10 cellular contexts compared by ENCODE assay signal in genomic region chr18:45997689-45998088, GRCh38. TPM values are rescaled to one million over a fixed set of nuclear protein-coding genes. Genes with fewer than 3 reads are reported as not detected.
DNase-seq lines count a peak whose midpoint lies in the region; ATAC-seq and TF ChIP-seq lines count a peak whose summit lies in the region.
"Had no signal": no experiment of that assay in that cellular context is flagged by ENCODE, and none has a peak within 500 bp of the region (broad histone marks: within the 10 kb centered on the region; RNA-seq: fewer than 3 reads in every experiment).

No MANE protein-coding gene starts in this region.

- ATAC-seq in HG02610 (IDR thresholded peaks at IDR 0.05; ENCODE audit: unreplicated experiment): peak; percentile 87
- ATAC-seq in activated T-cell treated with anti-CD3 and anti-CD28 coated beads, Interleukin-2, amount 50 U/mL, for 72 hours (replicated peaks in 1 of 2): peak; percentile 88 to 89
- peak; percentile 71 for ATAC-seq in naive thymus-derived CD4-positive, alpha-beta T cell
- no peak for ATAC-seq in GM21737 (IDR thresholded peaks at IDR 0.05; ENCODE audit: unreplicated experiment)
- no peak for ATAC-seq in heart right ventricle

- no peak for TF ChIP-seq CTCF in CD14-positive monocyte (IDR thresholded peaks at IDR 0.05)
- no peak for TF ChIP-seq CTCF in heart right ventricle (IDR thresholded peaks at IDR 0.05)

- peak overlapping the region; percentile 20 to 80 (median 54) for H3K27ac Mint-ChIP-seq in CD14-positive monocyte
- peak overlapping the region; percentile 89 for H3K27ac Mint-ChIP-seq in activated T-cell treated with anti-CD3 and anti-CD28 coated beads, Interleukin-2, amount 50 U/mL, for 72 hours
- H3K27ac Mint-ChIP-seq in naive thymus-derived CD4-positive, alpha-beta T cell: peak overlapping the region; percentile 76 to 94 (median 87)
- H3K27ac Mint-ChIP-seq: naive B cell had no signal

- H3K27me3 ChIP-seq in naive thymus-derived CD4-positive, alpha-beta T cell (ENCODE audit: control insufficient read depth in 2 of 2, insufficient read depth in 2 of 2, low read length in 2 of 2): no peaks in the 10 kb centered on the region
- H3K27me3 ChIP-seq in heart right ventricle: no peaks in the 10 kb centered on the region
- H3K27me3 ChIP-seq: MG63 had no signal

- no peak for DNase-seq in CD14-positive monocyte (ENCODE audit: low spot score)
- peak; percentile 34 to 39 for DNase-seq in activated T-cell treated with anti-CD3 and anti-CD28 coated beads, Interleukin-2, amount 50 U/mL, for 72 hours
- peak in 7 of 9 donors; percentile 8 to 40 (median 27) for DNase-seq in naive thymus-derived CD4-positive, alpha-beta T cell
- no peak for DNase-seq in dedifferentiated amniotic fluid mesenchymal stem cell (ENCODE audit: extremely low spot score)
- no peak for DNase-seq in SHP77 treated with DMSO at 0.1 percent for 48 hours (lab: John Stamatoyannopoulos, UW)
- DNase-seq in heart right ventricle: no peak
- DNase-seq: MG63, naive B cell had no signal

- intact Hi-C loops in CD14-positive monocyte (cut with micrococcal nuclease): loop anchor here in 1 of 2 donors (10.0 kb wide), 1 partner anchor 77 kb away; the partner anchor contains the start of gene PSTPIP2
- intact Hi-C loops in naive thymus-derived CD4-positive, alpha-beta T cell (cut with micrococcal nuclease): loop anchor here (1.0 to 5.0 kb wide), 5 partner anchors 30 to 101 kb away; partner anchors contain the start of genes ATP5F1A (in 1 of the 2) and EPG5 (in 1 of the 2)
- intact Hi-C loops in heart right ventricle (cut with DNase I): no loop called here

- POLR2A ChIA-PET in naive thymus-derived CD4-positive, alpha-beta T cell (lab: Charles Lee): interaction anchor here (0.6 to 2.8 kb wide), 7 partner anchors 10 to 310 kb away, joined by 3 to 13 read pairs (median 3); partner anchors contain the start of gene PSTPIP2

- no peaks in the 10 kb centered on the region for H3K27me3 Mint-ChIP-seq in CD14-positive monocyte (ENCODE audit: low read depth in 3 of 3)
- no peaks in the 10 kb centered on the region for H3K27me3 Mint-ChIP-seq in activated T-cell treated with anti-CD3 and anti-CD28 coated beads, Interleukin-2, amount 50 U/mL, for 72 hours (ENCODE audit: low read depth)
- H3K27me3 Mint-ChIP-seq in naive thymus-derived CD4-positive, alpha-beta T cell: no peaks in the 10 kb centered on the region
- H3K27me3 Mint-ChIP-seq: naive B cell had no signal

- peak overlapping the region; percentile 65 for H3K27ac ChIP-seq in naive thymus-derived CD4-positive, alpha-beta T cell (ENCODE audit: low read depth, low read length)
- peak overlapping the region in 1 of 10 donors; percentile 48 for H3K27ac ChIP-seq in heart right ventricle

- H3K9me3 Mint-ChIP-seq in CD14-positive monocyte: peaks cover 8 to 9% (median 8%) of the 10 kb centered on the region in 7 donors
- peaks cover 4 to 7% of the 10 kb centered on the region in 2 donors for H3K9me3 Mint-ChIP-seq in activated T-cell treated with anti-CD3 and anti-CD28 coated beads, Interleukin-2, amount 50 U/mL, for 72 hours
- H3K9me3 Mint-ChIP-seq in naive thymus-derived CD4-positive, alpha-beta T cell: peaks cover 0 to 14% (median 8%) of the 10 kb centered on the region in 11 donors

- H3K9me3 ChIP-seq in naive thymus-derived CD4-positive, alpha-beta T cell (ENCODE audit: control insufficient read depth in 2 of 3, low read length in 3 of 3): peaks cover 0 to 6% (median 0%) of the 10 kb centered on the region in 3 experiments
- peaks cover 0 to 15% (median 0%) of the 10 kb centered on the region in 11 donors for H3K9me3 ChIP-seq in heart right ventricle

- peak overlapping the region; percentile 61 for H3K4me3 ChIP-seq in naive thymus-derived CD4-positive, alpha-beta T cell (ENCODE audit: low read length)
- no peak overlapping the region for H3K4me3 ChIP-seq in heart right ventricle
- H3K4me3 ChIP-seq: MG63 had no signal

- H3K4me1 ChIP-seq in naive thymus-derived CD4-positive, alpha-beta T cell (ENCODE audit: control insufficient read depth in 2 of 2, insufficient read depth in 2 of 2, low read length in 2 of 2): peaks cover 0 to 44% of the 10 kb centered on the region in 2 donors
- peaks cover 0 to 21% (median 0%) of the 10 kb centered on the region in 9 donors for H3K4me1 ChIP-seq in heart right ventricle

- H3K4me3 Mint-ChIP-seq in CD14-positive monocyte: peak overlapping the region in 1 of 2 donors; percentile 20
- peak overlapping the region; percentile 69 to 83 for H3K4me3 Mint-ChIP-seq in activated T-cell treated with anti-CD3 and anti-CD28 coated beads, Interleukin-2, amount 50 U/mL, for 72 hours
- H3K4me3 Mint-ChIP-seq in naive thymus-derived CD4-positive, alpha-beta T cell: peak overlapping the region; percentile 63 to 83 (median 78)

- 71 to 73% methylated on average over 5 to 7 of the region's 7 CpGs for WGBS in heart right ventricle, 2 donors

- peaks cover 44 to 63% of the 10 kb centered on the region in 2 donors for H3K36me3 Mint-ChIP-seq in CD14-positive monocyte
- peaks cover 4 to 9% of the 10 kb centered on the region in 2 donors for H3K36me3 Mint-ChIP-seq in activated T-cell treated with anti-CD3 and anti-CD28 coated beads, Interleukin-2, amount 50 U/mL, for 72 hours (ENCODE audit: insufficient read depth in 2 of 2)
- peaks cover 0 to 27% (median 19%) of the 10 kb centered on the region in 5 donors for H3K36me3 Mint-ChIP-seq in naive thymus-derived CD4-positive, alpha-beta T cell

- peaks cover 30% of the 10 kb centered on the region for H3K4me1 Mint-ChIP-seq in CD14-positive monocyte
- H3K4me1 Mint-ChIP-seq in activated T-cell treated with anti-CD3 and anti-CD28 coated beads, Interleukin-2, amount 50 U/mL, for 72 hours (ENCODE audit: low read depth): peaks cover 31% of the 10 kb centered on the region
- peaks cover 20 to 62% (median 52%) of the 10 kb centered on the region in 7 donors for H3K4me1 Mint-ChIP-seq in naive thymus-derived CD4-positive, alpha-beta T cell

- CTCF ChIA-PET in naive thymus-derived CD4-positive, alpha-beta T cell (lab: Charles Lee): interaction anchor here (0.6 to 1.4 kb wide), 4 partner anchors 74 to 332 kb away, joined by 3 to 7 read pairs (median 3); partner anchors contain the start of gene PSTPIP2

- H3K36me3 ChIP-seq in naive thymus-derived CD4-positive, alpha-beta T cell (ENCODE audit: control insufficient read depth in 2 of 3, insufficient read depth in 3 of 3, low read length in 3 of 3): no peaks in the 10 kb centered on the region
- no peaks in the 10 kb centered on the region for H3K36me3 ChIP-seq in heart right ventricle
- H3K36me3 ChIP-seq: MG63 had no signal

RNA-seq across cellular contexts. Expression of gene EPG5, which starts 30.6 kb away (rescaled TPM):
- 1 to 10 TPM; 1.3 to 1.4 TPM for polyA plus RNA-seq in CD14-positive monocyte
- total RNA-seq in activated T-cell treated with anti-CD3 and anti-CD28 coated beads, Interleukin-2, amount 50 U/mL, for 72 hours: 10 to 100 TPM; 22.2 to 27.0 TPM
- 10 to 100 TPM; 26.0 to 54.8 (median 44.7) TPM for total RNA-seq in naive thymus-derived CD4-positive, alpha-beta T cell
- polyA plus RNA-seq in naive thymus-derived CD4-positive, alpha-beta T cell: 1 to 10 TPM; 6.3 to 6.4 TPM
- total RNA-seq in heart right ventricle: 10 to 100 TPM; 16.7 to 26.3 (median 21.0) TPM
- polyA plus RNA-seq in heart right ventricle: 1 to 10 TPM; 6.5 to 6.9 TPM

Comparison
In these comparisons a context has a peak if more than half of its experiments do, and no peak if none do; other contexts are left out.
1. DNase-seq: peak in activated T-cell treated with anti-CD3 and anti-CD28 coated beads, Interleukin-2, amount 50 U/mL, for 72 hours (2 of 2) and naive thymus-derived CD4-positive, alpha-beta T cell (7 of 9); none in CD14-positive monocyte (single experiment), dedifferentiated amniotic fluid mesenchymal stem cell (single experiment), SHP77 treated with DMSO at 0.1 percent for 48 hours (single experiment) and heart right ventricle (0 of 2).
2. ATAC-seq: peak in HG02610 (single experiment), activated T-cell treated with anti-CD3 and anti-CD28 coated beads, Interleukin-2, amount 50 U/mL, for 72 hours (2 of 2) and naive thymus-derived CD4-positive, alpha-beta T cell (single experiment); none in GM21737 (single experiment) and heart right ventricle (0 of 8).
3. intact Hi-C loops: an anchor here in naive thymus-derived CD4-positive, alpha-beta T cell (1.0 to 5.0 kb wide); none called in heart right ventricle.
4. Peak in every context shown above with its lines, with median percentiles within 50 percentile points of each other: H3K27ac Mint-ChIP-seq.